In genomic region chr10:58435297-58435696, GRCh38 we compare ENCODE assay signal across 8 cellular contexts. TPM values are rescaled to one million over a fixed set of nuclear protein-coding genes. Genes with fewer than 3 reads are reported as not detected.
DNase-seq lines count a peak whose midpoint lies in the region; ATAC-seq and TF ChIP-seq lines count a peak whose summit lies in the region.

No MANE protein-coding gene starts in this region.

- peaks cover 35% of the 10 kb centered on the region for H3K27me3 Mint-ChIP-seq in stimulated activated memory B cell treated with anti-CD40 and anti-IgM and Interleukin-4, amounts not matched to agents 10 μg/mL and 1 μg/mL and 100 μg/mL, for 72 hours

- H3K27ac ChIP-seq in HUES48 (ENCODE audit: low read depth, low read length), result peak overlapping the region; percentile 19
- peak overlapping the region; percentile 87 for H3K27ac ChIP-seq in brain microvascular endothelial cell
- H3K27ac ChIP-seq in lung (ENCODE audit: low read depth in 1 of 2, low read length in 1 of 2), result no peak overlapping the region

- 28 to 35% methylated on average over 2 of the region's 2 CpGs for WGBS in lung, 2 donors

- no peaks in the 10 kb centered on the region for H3K36me3 ChIP-seq in BE2C
- H3K36me3 ChIP-seq in HUES48 (ENCODE audit: control insufficient read depth, insufficient read depth, low read length), result no peaks in the 10 kb centered on the region
- no peaks in the 10 kb centered on the region for H3K36me3 ChIP-seq in brain microvascular endothelial cell (replicated peaks)
- no peaks in the 10 kb centered on the region for H3K36me3 ChIP-seq in lung (ENCODE audit: control insufficient read depth in 2 of 2, insufficient read depth in 2 of 2, low read length in 2 of 2)

- peak; percentile 42 for DNase-seq in BE2C
- peak; percentile 99 for DNase-seq in brain microvascular endothelial cell
- DNase-seq in lung (ENCODE audit: low spot score), result peak; percentile 36
- DNase-seq in germinal center (ENCODE audit: low spot score), result no peak
- no peak for DNase-seq in effector CD8-positive, alpha-beta T cell (lab: John Stamatoyannopoulos, UW)
- no peak for DNase-seq in OCI-M2 (lab: John Stamatoyannopoulos, UW; ENCODE audit: unreplicated experiment)

- no peak overlapping the region for H3K9ac ChIP-seq in HUES48 (ENCODE audit: low read depth, low read length)

- H3K27me3 ChIP-seq in BE2C (no peaks in the 10 kb centered on the region), HUES48 (ENCODE audit: control insufficient read depth, insufficient read depth, low read length) (no peaks in the 10 kb centered on the region), brain microvascular endothelial cell (replicated peaks) (no peaks in the 10 kb centered on the region), lung (ENCODE audit: control insufficient read depth, insufficient read depth) (no peaks in the 10 kb centered on the region)

- no peak overlapping the region for H3K27ac Mint-ChIP-seq in stimulated activated memory B cell treated with anti-CD40 and anti-IgM and Interleukin-4, amounts not matched to agents 10 μg/mL and 1 μg/mL and 100 μg/mL, for 72 hours

- H3K36me3 Mint-ChIP-seq in stimulated activated memory B cell treated with anti-CD40 and anti-IgM and Interleukin-4, amounts not matched to agents 10 μg/mL and 1 μg/mL and 100 μg/mL, for 72 hours, result no peaks in the 10 kb centered on the region

- H3K4me3 ChIP-seq in BE2C (ENCODE audit: low read depth, low read length) (no peak overlapping the region), HUES48 (ENCODE audit: low read depth, low read length) (no peak overlapping the region), brain microvascular endothelial cell (ENCODE audit: low read depth, low read length) (no peak overlapping the region), lung (no peak overlapping the region)

- ATAC-seq in lung (ENCODE audit: insufficient read depth, low FRiP score), result peak; percentile 82
- ATAC-seq in stimulated activated memory B cell treated with anti-CD40 and anti-IgM and Interleukin-4, amounts not matched to agents 10 μg/mL and 1 μg/mL and 100 μg/mL, for 72 hours, result no peak

- H3K9me3 ChIP-seq in BE2C (no peaks in the 10 kb centered on the region), HUES48 (ENCODE audit: control insufficient read depth, insufficient read depth, low read length) (no peaks in the 10 kb centered on the region), lung (ENCODE audit: control insufficient read depth in 2 of 2, insufficient read depth in 1 of 2, low read length in 1 of 2) (peaks cover 2 to 3% of the 10 kb centered on the region in 2 donors)

- no peaks in the 10 kb centered on the region for H3K4me1 Mint-ChIP-seq in stimulated activated memory B cell treated with anti-CD40 and anti-IgM and Interleukin-4, amounts not matched to agents 10 μg/mL and 1 μg/mL and 100 μg/mL, for 72 hours

- no peak overlapping the region for H3K4me3 Mint-ChIP-seq in stimulated activated memory B cell treated with anti-CD40 and anti-IgM and Interleukin-4, amounts not matched to agents 10 μg/mL and 1 μg/mL and 100 μg/mL, for 72 hours

- TF ChIP-seq CTCF in BE2C (IDR thresholded peaks at IDR 0.05; ENCODE audit: low read depth, low read length) (no peak), brain microvascular endothelial cell (IDR thresholded peaks at IDR 0.05; ENCODE audit: low read depth, low read length, missing control alignments) (peak; percentile 47), lung (IDR thresholded peaks at IDR 0.05; ENCODE audit: control extremely low read depth, extremely low read depth) (no peak)

- no peaks in the 10 kb centered on the region for H3K4me1 ChIP-seq in BE2C
- H3K4me1 ChIP-seq in HUES48 (ENCODE audit: control insufficient read depth, insufficient read depth, low read length), result peaks cover 12% of the 10 kb centered on the region; the same call in 1 of the 2 replicates
- no peaks in the 10 kb centered on the region for H3K4me1 ChIP-seq in lung (ENCODE audit: control insufficient read depth in 2 of 2, insufficient read depth in 2 of 2, low read length in 2 of 2)

- peaks cover 4% of the 10 kb centered on the region for H3K9me3 Mint-ChIP-seq in stimulated activated memory B cell treated with anti-CD40 and anti-IgM and Interleukin-4, amounts not matched to agents 10 μg/mL and 1 μg/mL and 100 μg/mL, for 72 hours

- in situ Hi-C loops in brain microvascular endothelial cell (cut with HindIII; ENCODE audit: low pct_ligation_motif_present, low sequenced_read_pairs), result no loop called here

RNA-seq across cellular contexts. Expression of gene TFAM, which starts 50.1 kb away (rescaled TPM):
- 44.0 TPM for polyA plus RNA-seq in BE2C (2012; ENCODE audit: insufficient read depth, insufficient read length, low read depth)
- total RNA-seq in lung, result 10 to 100 TPM; 25.3 to 27.0 TPM
- polyA plus RNA-seq in lung, result 10 to 100 TPM in 1 of 2 donors, 1 to 10 TPM in 1; 5.9 to 16.4 TPM

Comparison
In these comparisons a context has a peak if more than half of its experiments do, and no peak if none do; other contexts are left out.
1. DNase-seq: peak in BE2C (single experiment), brain microvascular endothelial cell (single experiment) and lung (single experiment); none in germinal center (single experiment), effector CD8-positive, alpha-beta T cell (single experiment) and OCI-M2 (single experiment).
2. H3K27ac ChIP-seq: peak in HUES48 (single experiment) and brain microvascular endothelial cell (single experiment); none in lung (0 of 2).